Comparison of ENCODE assay signal across 3 cellular contexts in genomic region chr7:4711093-4711492, GRCh38.
TF ChIP-seq lines count a peak whose summit lies in the region.

No MANE protein-coding gene starts in this region.

TF ChIP-seq in SK-N-SH, 30 proteins besides CTCF, POLR2A, EP300 and RAD21:
- TF ChIP-seq FOXM1 (IDR thresholded peaks at IDR 0.05; ENCODE audit: low read depth) (no peak), EZH2phosphoT487 (IDR thresholded peaks at IDR 0.05; ENCODE audit: borderline replicate concordance, low read depth) (no peak), TAF1 (IDR thresholded peaks at IDR 0.05; ENCODE audit: borderline replicate concordance, low read depth, low read length) (no peak), NRF1 (IDR thresholded peaks at IDR 0.05; ENCODE audit: low read depth, low read length) (no peak), TEAD4 (IDR thresholded peaks at IDR 0.05; ENCODE audit: borderline replicate concordance, insufficient read depth) (no peak), JUND (IDR thresholded peaks at IDR 0.05) (no peak), POLR2AphosphoS5 (IDR thresholded peaks at IDR 0.05; ENCODE audit: low read depth, low read length) (no peak), RCOR1 (IDR thresholded peaks at IDR 0.05; ENCODE audit: low read length) (no peak), YY1 (IDR thresholded peaks at IDR 0.05; ENCODE audit: low read depth) (no peak), GABPA (IDR thresholded peaks at IDR 0.05; ENCODE audit: low read depth) (no peak), ELF1 (IDR thresholded peaks at IDR 0.05) (no peak), RFX5 (IDR thresholded peaks at IDR 0.05; ENCODE audit: low read length) (no peak), GATA2 (CRISPR knock-in tag; IDR thresholded peaks at IDR 0.05) (no peak), NFIC (IDR thresholded peaks at IDR 0.05; ENCODE audit: borderline replicate concordance) (no peak), TCF12 (IDR thresholded peaks at IDR 0.05) (no peak), FOSL2 (IDR thresholded peaks at IDR 0.05; ENCODE audit: borderline replicate concordance, low read depth) (no peak)
- TF ChIP-seq, protein P1, sequence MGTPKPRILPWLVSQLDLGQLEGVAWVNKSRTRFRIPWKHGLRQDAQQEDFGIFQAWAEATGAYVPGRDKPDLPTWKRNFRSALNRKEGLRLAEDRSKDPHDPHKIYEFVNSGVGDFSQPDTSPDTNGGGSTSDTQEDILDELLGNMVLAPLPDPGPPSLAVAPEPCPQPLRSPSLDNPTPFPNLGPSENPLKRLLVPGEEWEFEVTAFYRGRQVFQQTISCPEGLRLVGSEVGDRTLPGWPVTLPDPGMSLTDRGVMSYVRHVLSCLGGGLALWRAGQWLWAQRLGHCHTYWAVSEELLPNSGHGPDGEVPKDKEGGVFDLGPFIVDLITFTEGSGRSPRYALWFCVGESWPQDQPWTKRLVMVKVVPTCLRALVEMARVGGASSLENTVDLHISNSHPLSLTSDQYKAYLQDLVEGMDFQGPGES (IDR thresholded peaks at IDR 0.05; ENCODE audit: low read depth, low read length): no peak
- TF ChIP-seq, protein P2, sequence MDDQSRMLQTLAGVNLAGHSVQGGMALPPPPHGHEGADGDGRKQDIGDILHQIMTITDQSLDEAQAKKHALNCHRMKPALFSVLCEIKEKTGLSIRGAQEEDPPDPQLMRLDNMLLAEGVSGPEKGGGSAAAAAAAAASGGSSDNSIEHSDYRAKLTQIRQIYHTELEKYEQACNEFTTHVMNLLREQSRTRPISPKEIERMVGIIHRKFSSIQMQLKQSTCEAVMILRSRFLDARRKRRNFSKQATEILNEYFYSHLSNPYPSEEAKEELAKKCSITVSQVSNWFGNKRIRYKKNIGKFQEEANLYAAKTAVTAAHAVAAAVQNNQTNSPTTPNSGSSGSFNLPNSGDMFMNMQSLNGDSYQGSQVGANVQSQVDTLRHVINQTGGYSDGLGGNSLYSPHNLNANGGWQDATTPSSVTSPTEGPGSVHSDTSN (IDR thresholded peaks at IDR 0.05): no peak

TF ChIP-seq in SK-N-SH treated with all-trans-retinoic acid at 6 μM for 48 hours, 23 proteins besides CTCF, POLR2A, EP300 and RAD21:
- TF ChIP-seq ZNF70 (CRISPR knock-in tag; IDR thresholded peaks at IDR 0.05) (no peak), ISL1 (CRISPR knock-in tag; IDR thresholded peaks at IDR 0.05) (no peak), SNAI2 (CRISPR knock-in tag; IDR thresholded peaks at IDR 0.05) (no peak), ZNF8 (CRISPR knock-in tag; IDR thresholded peaks at IDR 0.05) (no peak), ZFP30 (CRISPR knock-in tag; IDR thresholded peaks at IDR 0.05) (no peak), TSHZ2 (CRISPR knock-in tag; IDR thresholded peaks at IDR 0.05) (no peak), PPARA (CRISPR knock-in tag; IDR thresholded peaks at IDR 0.05; ENCODE audit: borderline replicate concordance) (no peak), OSR1 (CRISPR knock-in tag; IDR thresholded peaks at IDR 0.05) (no peak), CSDC2 (CRISPR knock-in tag; IDR thresholded peaks at IDR 0.05) (no peak), CREB5 (CRISPR knock-in tag; IDR thresholded peaks at IDR 0.05; ENCODE audit: low read depth) (no peak), TOX (CRISPR knock-in tag; IDR thresholded peaks at IDR 0.05; ENCODE audit: borderline replicate concordance) (no peak), POU6F1 (CRISPR knock-in tag; IDR thresholded peaks at IDR 0.05; ENCODE audit: borderline replicate concordance, low read depth) (no peak), ZFP3 (CRISPR knock-in tag; IDR thresholded peaks at IDR 0.05) (no peak), ARNTL (CRISPR knock-in tag; IDR thresholded peaks at IDR 0.05; ENCODE audit: borderline replicate concordance, low read depth) (no peak), ZC3H10 (CRISPR knock-in tag; IDR thresholded peaks at IDR 0.05) (no peak), GLIS3 (CRISPR knock-in tag; IDR thresholded peaks at IDR 0.05) (no peak), TCF4 (CRISPR knock-in tag; IDR thresholded peaks at IDR 0.05; ENCODE audit: borderline replicate concordance) (no peak)
- TF ChIP-seq, protein P3, sequence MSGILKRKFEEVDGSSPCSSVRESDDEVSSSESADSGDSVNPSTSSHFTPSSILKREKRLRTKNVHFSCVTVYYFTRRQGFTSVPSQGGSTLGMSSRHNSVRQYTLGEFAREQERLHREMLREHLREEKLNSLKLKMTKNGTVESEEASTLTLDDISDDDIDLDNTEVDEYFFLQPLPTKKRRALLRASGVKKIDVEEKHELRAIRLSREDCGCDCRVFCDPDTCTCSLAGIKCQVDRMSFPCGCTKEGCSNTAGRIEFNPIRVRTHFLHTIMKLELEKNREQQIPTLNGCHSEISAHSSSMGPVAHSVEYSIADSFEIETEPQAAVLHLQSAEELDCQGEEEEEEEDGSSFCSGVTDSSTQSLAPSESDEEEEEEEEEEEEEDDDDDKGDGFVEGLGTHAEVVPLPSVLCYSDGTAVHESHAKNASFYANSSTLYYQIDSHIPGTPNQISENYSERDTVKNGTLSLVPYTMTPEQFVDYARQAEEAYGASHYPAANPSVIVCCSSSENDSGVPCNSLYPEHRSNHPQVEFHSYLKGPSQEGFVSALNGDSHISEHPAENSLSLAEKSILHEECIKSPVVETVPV (CRISPR knock-in tag; IDR thresholded peaks at IDR 0.05): no peak

TF ChIP-seq in neural cell, 6 proteins besides CTCF, POLR2A, EP300 and RAD21:
- TF ChIP-seq POLR2AphosphoS5 (IDR thresholded peaks at IDR 0.05) (no peak), TAF1 (IDR thresholded peaks at IDR 0.05; ENCODE audit: low read depth) (no peak), MXI1 (conservative IDR thresholded peaks at IDR 0.05; ENCODE audit: poor library complexity, severe bottlenecking) (no peak), SMC3 (conservative IDR thresholded peaks at IDR 0.05; ENCODE audit: poor library complexity) (no peak), EZH2 (IDR thresholded peaks at IDR 0.05; ENCODE audit: borderline replicate concordance, insufficient read depth, low read length, poor library complexity, severe bottlenecking) (no peak)
- TF ChIP-seq, protein P4, sequence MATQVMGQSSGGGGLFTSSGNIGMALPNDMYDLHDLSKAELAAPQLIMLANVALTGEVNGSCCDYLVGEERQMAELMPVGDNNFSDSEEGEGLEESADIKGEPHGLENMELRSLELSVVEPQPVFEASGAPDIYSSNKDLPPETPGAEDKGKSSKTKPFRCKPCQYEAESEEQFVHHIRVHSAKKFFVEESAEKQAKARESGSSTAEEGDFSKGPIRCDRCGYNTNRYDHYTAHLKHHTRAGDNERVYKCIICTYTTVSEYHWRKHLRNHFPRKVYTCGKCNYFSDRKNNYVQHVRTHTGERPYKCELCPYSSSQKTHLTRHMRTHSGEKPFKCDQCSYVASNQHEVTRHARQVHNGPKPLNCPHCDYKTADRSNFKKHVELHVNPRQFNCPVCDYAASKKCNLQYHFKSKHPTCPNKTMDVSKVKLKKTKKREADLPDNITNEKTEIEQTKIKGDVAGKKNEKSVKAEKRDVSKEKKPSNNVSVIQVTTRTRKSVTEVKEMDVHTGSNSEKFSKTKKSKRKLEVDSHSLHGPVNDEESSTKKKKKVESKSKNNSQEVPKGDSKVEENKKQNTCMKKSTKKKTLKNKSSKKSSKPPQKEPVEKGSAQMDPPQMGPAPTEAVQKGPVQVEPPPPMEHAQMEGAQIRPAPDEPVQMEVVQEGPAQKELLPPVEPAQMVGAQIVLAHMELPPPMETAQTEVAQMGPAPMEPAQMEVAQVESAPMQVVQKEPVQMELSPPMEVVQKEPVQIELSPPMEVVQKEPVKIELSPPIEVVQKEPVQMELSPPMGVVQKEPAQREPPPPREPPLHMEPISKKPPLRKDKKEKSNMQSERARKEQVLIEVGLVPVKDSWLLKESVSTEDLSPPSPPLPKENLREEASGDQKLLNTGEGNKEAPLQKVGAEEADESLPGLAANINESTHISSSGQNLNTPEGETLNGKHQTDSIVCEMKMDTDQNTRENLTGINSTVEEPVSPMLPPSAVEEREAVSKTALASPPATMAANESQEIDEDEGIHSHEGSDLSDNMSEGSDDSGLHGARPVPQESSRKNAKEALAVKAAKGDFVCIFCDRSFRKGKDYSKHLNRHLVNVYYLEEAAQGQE (IDR thresholded peaks at IDR 0.05; ENCODE audit: borderline replicate concordance): no peak
